15 cellular contexts compared by ENCODE assay signal in the genomic region with DNA sequence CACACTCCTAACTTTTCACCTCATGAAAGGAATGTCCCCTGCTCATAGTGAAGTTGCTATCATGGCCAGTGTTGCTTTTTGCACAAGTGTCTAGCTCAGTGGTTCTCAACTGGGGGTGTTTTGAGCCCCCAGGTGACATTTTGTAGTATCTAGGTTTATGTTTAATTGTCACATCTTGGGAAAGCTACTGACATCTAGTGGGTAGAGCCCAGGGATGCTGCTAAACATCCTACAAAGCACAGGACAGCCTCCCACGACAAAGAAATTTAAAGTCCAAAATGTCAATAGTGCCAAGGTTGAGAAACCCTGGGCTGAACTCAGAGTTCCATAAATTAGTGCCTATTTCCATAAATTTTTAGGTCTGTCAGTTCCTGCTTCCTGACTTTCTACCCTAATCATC.
DNase-seq lines count a peak whose midpoint lies in the region; ATAC-seq and TF ChIP-seq lines count a peak whose summit lies in the region.
"Had no signal": no experiment of that assay in that cellular context is flagged by ENCODE, and none has a peak within 500 bp of the region (broad histone marks: within the 10 kb centered on the region; RNA-seq: fewer than 3 reads in every experiment).

No MANE protein-coding gene starts in this region.

- DNase-seq in AG09319 (ENCODE audit: extremely low read depth, low read depth) (no peak), LNCaP clone FGC (ENCODE audit: low read depth) (no peak), chondrocyte (ENCODE audit: low spot score) (no peak), foreskin melanocyte (no peak), sigmoid colon (no peak)
- DNase-seq in effector CD8-positive, alpha-beta T cell (lab: John Stamatoyannopoulos, UW) = no peak
- DNase-seq: ACHN, NCI-H1436 treated with DMSO at 0.1 percent for 48 hours, NCI-H2107, NCI-H345, NCI-H69 had no signal

- no peak for TF ChIP-seq EP300 in sigmoid colon (IDR thresholded peaks at IDR 0.05)

- no peak overlapping the region for H3K27ac Mint-ChIP-seq in chondrocyte (ENCODE audit: unreplicated experiment)

- peaks cover 0 to 3% (median 1%) of the 10 kb centered on the region in 4 donors for H3K9me3 ChIP-seq in liver (ENCODE audit: control insufficient read depth in 4 of 4, low read length in 3 of 4)
- H3K9me3 ChIP-seq in sigmoid colon = no peaks in the 10 kb centered on the region

- no peak for TF ChIP-seq POLR2A in sigmoid colon (IDR thresholded peaks at IDR 0.05)

- H3K27me3 ChIP-seq in liver (ENCODE audit: control insufficient read depth in 4 of 4, insufficient read depth in 4 of 4, low read length in 3 of 4) = no peaks in the 10 kb centered on the region
- H3K27me3 ChIP-seq in sigmoid colon = no peaks in the 10 kb centered on the region

- no peak for ATAC-seq in GM21723 (IDR thresholded peaks at IDR 0.05; ENCODE audit: unreplicated experiment)
- ATAC-seq: Right ventricle myocardium inferior had no signal

- H3K4me1 Mint-ChIP-seq in chondrocyte (ENCODE audit: low read depth) = no peaks in the 10 kb centered on the region

- H3K4me1 ChIP-seq in liver (ENCODE audit: control insufficient read depth in 4 of 4, insufficient read depth in 4 of 4, low read length in 3 of 4) (no peaks in the 10 kb centered on the region), sigmoid colon (no peaks in the 10 kb centered on the region)
- H3K4me1 ChIP-seq: BLaER1 had no signal

- no peak overlapping the region for H3K9ac ChIP-seq in liver (ENCODE audit: low read depth in 1 of 2, low read length in 2 of 2)
- H3K9ac ChIP-seq: BLaER1 had no signal

- no peak overlapping the region for H3K4me3 ChIP-seq in LNCaP clone FGC (ENCODE audit: low read depth, low read length)
- H3K4me3 ChIP-seq in liver (ENCODE audit: low read depth in 1 of 3, low read length in 3 of 3) = no peak overlapping the region
- H3K4me3 ChIP-seq in sigmoid colon = no peak overlapping the region
- H3K4me3 ChIP-seq: BLaER1 had no signal

- no peak overlapping the region for H3K4me3 Mint-ChIP-seq in chondrocyte (ENCODE audit: unreplicated experiment)

- peaks cover 2% of the 10 kb centered on the region for H3K36me3 Mint-ChIP-seq in chondrocyte (ENCODE audit: low read depth)

- peaks cover 38% of the 10 kb centered on the region for H3K9me3 Mint-ChIP-seq in chondrocyte (ENCODE audit: low read depth)

- no peak overlapping the region for H3K27ac ChIP-seq in liver (ENCODE audit: low read depth in 1 of 2, low read length in 2 of 2)
- H3K27ac ChIP-seq in sigmoid colon = no peak overlapping the region
- H3K27ac ChIP-seq: BLaER1 had no signal

- TF ChIP-seq RAD21 in liver (IDR thresholded peaks at IDR 0.05) = peak; percentile 40 to 58

- intact Hi-C loops in sigmoid colon (cut with DNase I) = no loop called here

- no peaks in the 10 kb centered on the region for H3K27me3 Mint-ChIP-seq in chondrocyte (ENCODE audit: low read depth)

- 8% methylated on average over 1 of the region's 1 CpG for WGBS in liver
- WGBS in sigmoid colon, 2 donors = 33 to 93% methylated on average over 1 of the region's 1 CpG

- TF ChIP-seq CTCF in AG09319 (IDR thresholded peaks at IDR 0.05; ENCODE audit: low read depth, low read length) (peak; percentile 14), LNCaP clone FGC (IDR thresholded peaks at IDR 0.05; ENCODE audit: control insufficient read depth, extremely low read depth, insufficient read depth) (peak; percentile 24; the same call in 1 of the 2 replicates), chondrocyte (IDR thresholded peaks at IDR 0.05) (peak; percentile 65), liver (IDR thresholded peaks at IDR 0.05; ENCODE audit: low read depth, low read length, missing input control) (peak; percentile 6), sigmoid colon (IDR thresholded peaks at IDR 0.05) (no peak)

- H3K36me3 ChIP-seq in liver (ENCODE audit: control insufficient read depth in 4 of 4, insufficient read depth in 3 of 4, low read depth in 1 of 4, low read length in 3 of 4) (no peaks in the 10 kb centered on the region), sigmoid colon (no peaks in the 10 kb centered on the region)
- H3K36me3 ChIP-seq: BLaER1 had no signal

TF ChIP-seq in liver, 16 proteins besides CTCF, POLR2A, EP300 and RAD21:
- TF ChIP-seq GABPA (IDR thresholded peaks at IDR 0.05 in 1 of 2, conservative IDR thresholded peaks at IDR 0.05 in 1 of 2) (no peak), YY1 (IDR thresholded peaks at IDR 0.05) (no peak)
- TF ChIP-seq, protein P1, sequence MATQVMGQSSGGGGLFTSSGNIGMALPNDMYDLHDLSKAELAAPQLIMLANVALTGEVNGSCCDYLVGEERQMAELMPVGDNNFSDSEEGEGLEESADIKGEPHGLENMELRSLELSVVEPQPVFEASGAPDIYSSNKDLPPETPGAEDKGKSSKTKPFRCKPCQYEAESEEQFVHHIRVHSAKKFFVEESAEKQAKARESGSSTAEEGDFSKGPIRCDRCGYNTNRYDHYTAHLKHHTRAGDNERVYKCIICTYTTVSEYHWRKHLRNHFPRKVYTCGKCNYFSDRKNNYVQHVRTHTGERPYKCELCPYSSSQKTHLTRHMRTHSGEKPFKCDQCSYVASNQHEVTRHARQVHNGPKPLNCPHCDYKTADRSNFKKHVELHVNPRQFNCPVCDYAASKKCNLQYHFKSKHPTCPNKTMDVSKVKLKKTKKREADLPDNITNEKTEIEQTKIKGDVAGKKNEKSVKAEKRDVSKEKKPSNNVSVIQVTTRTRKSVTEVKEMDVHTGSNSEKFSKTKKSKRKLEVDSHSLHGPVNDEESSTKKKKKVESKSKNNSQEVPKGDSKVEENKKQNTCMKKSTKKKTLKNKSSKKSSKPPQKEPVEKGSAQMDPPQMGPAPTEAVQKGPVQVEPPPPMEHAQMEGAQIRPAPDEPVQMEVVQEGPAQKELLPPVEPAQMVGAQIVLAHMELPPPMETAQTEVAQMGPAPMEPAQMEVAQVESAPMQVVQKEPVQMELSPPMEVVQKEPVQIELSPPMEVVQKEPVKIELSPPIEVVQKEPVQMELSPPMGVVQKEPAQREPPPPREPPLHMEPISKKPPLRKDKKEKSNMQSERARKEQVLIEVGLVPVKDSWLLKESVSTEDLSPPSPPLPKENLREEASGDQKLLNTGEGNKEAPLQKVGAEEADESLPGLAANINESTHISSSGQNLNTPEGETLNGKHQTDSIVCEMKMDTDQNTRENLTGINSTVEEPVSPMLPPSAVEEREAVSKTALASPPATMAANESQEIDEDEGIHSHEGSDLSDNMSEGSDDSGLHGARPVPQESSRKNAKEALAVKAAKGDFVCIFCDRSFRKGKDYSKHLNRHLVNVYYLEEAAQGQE (IDR thresholded peaks at IDR 0.05) = no peak

Comparison
In these comparisons a context has a peak if more than half of its experiments do, and no peak if none do; other contexts are left out.
1. CTCF ChIP-seq: peak in AG09319 (single experiment), LNCaP clone FGC (single experiment), chondrocyte (single experiment) and liver (single experiment); none in sigmoid colon (0 of 4).